In the genomic region with DNA sequence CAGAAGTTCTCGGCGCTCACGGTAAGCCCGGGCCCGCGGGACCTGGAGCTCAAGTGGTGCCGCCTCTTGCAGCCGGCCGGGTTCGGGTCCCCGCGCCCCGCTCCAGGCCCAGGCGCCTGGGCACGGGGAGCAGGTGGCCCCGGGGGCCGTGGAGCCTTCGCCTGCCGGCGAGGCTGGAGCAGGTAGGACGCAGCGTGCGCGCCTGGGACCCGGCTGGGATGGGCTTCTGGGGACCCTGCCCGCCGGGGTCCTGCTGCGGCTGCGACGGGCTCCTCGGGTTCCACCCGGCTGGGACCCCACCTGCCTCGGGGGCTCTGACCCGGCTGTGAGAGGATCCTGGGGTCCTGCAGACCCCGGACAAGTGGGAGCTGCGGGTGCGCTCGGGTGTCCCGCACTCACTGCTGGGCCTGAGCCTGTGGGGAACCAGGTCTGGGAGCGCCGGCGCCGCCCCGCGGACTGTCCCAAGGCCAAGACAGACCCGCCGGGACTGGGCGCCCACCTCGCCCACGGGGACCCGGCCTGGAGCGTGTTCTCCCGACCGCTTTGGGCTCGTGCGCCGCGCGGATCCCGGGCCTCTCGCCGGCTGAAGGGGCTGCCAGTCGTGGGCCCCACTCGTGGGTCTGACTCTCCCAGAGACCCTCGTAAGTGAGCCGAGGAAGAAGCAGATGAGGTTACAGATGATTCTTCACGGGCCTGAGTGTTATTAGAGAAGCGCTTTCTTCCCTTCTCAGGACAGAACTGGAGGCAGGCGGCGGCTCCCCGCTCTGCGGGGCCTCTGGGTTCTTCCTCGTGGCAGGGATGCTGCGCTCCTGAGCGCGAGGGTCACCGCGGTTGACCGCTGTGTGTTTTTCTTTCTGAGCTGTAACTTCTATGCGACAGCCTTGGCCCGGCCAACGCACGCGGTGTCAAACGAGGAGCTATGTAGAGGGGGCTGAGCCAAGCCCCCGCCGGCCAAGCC, we compare ENCODE assay signal across 14 cellular contexts. TPM values are rescaled to one million over a fixed set of nuclear protein-coding genes. Genes with fewer than 3 reads are reported as not detected.
DNase-seq lines count a peak whose midpoint lies in the region; ATAC-seq and TF ChIP-seq lines count a peak whose summit lies in the region.
"Had no signal": no experiment of that assay in that cellular context is flagged by ENCODE, and none has a peak within 500 bp of the region (broad histone marks: within the 10 kb centered on the region; RNA-seq: fewer than 3 reads in every experiment).

No MANE protein-coding gene starts in this region.

- peaks cover 12% of the 10 kb centered on the region for H3K4me1 ChIP-seq in mesodermal cell (ENCODE audit: control insufficient read depth, insufficient read depth, low read length, poor library complexity, severe bottlenecking)
- H3K4me1 ChIP-seq in suprapubic skin, result peaks cover 22% of the 10 kb centered on the region

- H3K36me3 ChIP-seq in mesodermal cell (ENCODE audit: control insufficient read depth, insufficient read depth, low read length), result no peaks in the 10 kb centered on the region
- H3K36me3 ChIP-seq in suprapubic skin, result no peaks in the 10 kb centered on the region

- ATAC-seq in esophagus mucosa (peak; percentile 20), HG03045 (IDR thresholded peaks at IDR 0.05; ENCODE audit: unreplicated experiment) (no peak), HG03521 (IDR thresholded peaks at IDR 0.05; ENCODE audit: unreplicated experiment) (no peak), HG03378 (IDR thresholded peaks at IDR 0.05; ENCODE audit: unreplicated experiment) (no peak)
- ATAC-seq: activated CD4-positive, CD25-positive, alpha-beta regulatory T cell treated with anti-CD3 and anti-CD28 coated beads, Interleukin-2, amount 50 U/mL, for 24 hours had no signal

- TF ChIP-seq CTCF in suprapubic skin (IDR thresholded peaks at IDR 0.05), result no peak

- DNase-seq in NCI-H1092 treated with DMSO at 0.1 percent for 48 hours (lab: John Stamatoyannopoulos, UW) (peak; percentile 51), suprapubic skin (ENCODE audit: low spot score in 2 of 2) (no peak), DMS153 treated with DMSO at 0.1 percent for 48 hours (lab: John Stamatoyannopoulos, UW; ENCODE audit: unreplicated experiment) (no peak)
- DNase-seq: activated naive CD4-positive, alpha-beta T cell; occipital lobe; stimulated activated CD8-positive, alpha-beta memory T cell treated with anti-CD3 and anti-CD28 coated beads, Interleukin-4, amount 100 ng/mL, for 48 hours had no signal

- no peak for TF ChIP-seq EP300 in suprapubic skin (IDR thresholded peaks at IDR 0.05)

- H3K27ac ChIP-seq in mesodermal cell (ENCODE audit: low read depth, low read length, severe bottlenecking), result no peak overlapping the region
- H3K27ac ChIP-seq in suprapubic skin, result peak overlapping the region; percentile 23
- H3K27ac ChIP-seq: KMS-11 had no signal

- WGBS in mesodermal cell (ENCODE audit: insufficient coverage in 2 of 2), 2 experiments, result 0 to 2% methylated on average over 71 to 80 of the region's 87 CpGs
- 20% methylated on average over 6 of the region's 87 CpGs for whole genome bisulfite sequencing in suprapubic skin

- no peaks in the 10 kb centered on the region for H3K9me3 ChIP-seq in mesodermal cell (ENCODE audit: control insufficient read depth, low read length)
- no peaks in the 10 kb centered on the region for H3K9me3 ChIP-seq in suprapubic skin

- TF ChIP-seq POLR2A in suprapubic skin (IDR thresholded peaks at IDR 0.05), result no peak

- H3K27me3 ChIP-seq in suprapubic skin, result peaks cover 41% of the 10 kb centered on the region

- H3K4me3 ChIP-seq in mesodermal cell (ENCODE audit: extremely low read depth, insufficient read depth, low read length, poor library complexity, severe bottlenecking), result peak overlapping the region; percentile 32
- peak overlapping the region; percentile 64 for H3K4me3 ChIP-seq in suprapubic skin

RNA-seq across cellular contexts. Expression of a gene that starts 0.7 kb away (rescaled TPM):
- total RNA-seq in esophagus mucosa, result 1.9 TPM
- polyA plus RNA-seq in mesodermal cell (2013, experiment 1 of 2), result 3.2 TPM
- 3.2 TPM for polyA plus RNA-seq in mesodermal cell (2013, experiment 2 of 2)
- total RNA-seq in suprapubic skin, result 10 to 100 TPM; 16.2 to 22.9 (median 18.8) TPM
- total RNA-seq: Daoy had no signal
